ENCODE assay signal across 9 cellular contexts in the genomic region with DNA sequence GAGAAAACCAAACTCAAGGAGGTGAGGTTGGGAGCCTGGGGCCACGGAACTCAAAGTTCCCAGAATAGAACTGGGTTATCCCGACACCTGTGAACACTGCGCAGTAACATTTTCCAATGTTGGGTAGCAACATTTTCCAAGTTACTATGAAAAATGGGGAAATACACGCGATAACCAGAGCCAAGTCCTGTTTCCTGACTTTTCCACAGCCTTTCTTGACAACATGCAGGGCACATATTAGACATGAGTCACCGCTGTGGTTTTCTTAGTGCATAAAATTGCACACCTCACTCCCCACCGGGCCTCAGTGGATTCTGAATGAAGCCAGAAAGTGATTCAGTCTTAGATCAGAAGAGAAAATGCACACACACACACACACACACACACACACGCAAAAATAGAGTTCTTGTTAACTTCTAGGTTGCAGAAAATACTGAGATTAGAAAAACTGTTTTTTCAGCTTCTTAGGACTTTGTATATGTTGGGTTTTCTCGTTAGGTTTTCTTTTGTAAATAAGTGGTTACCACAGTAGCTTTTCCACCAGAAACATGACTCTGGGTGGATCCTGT.
A peak's percentile ranks its signal among the peaks of the same experiment; 100 is the strongest.
DNase-seq lines count a peak whose midpoint lies in the region; ATAC-seq and TF ChIP-seq lines count a peak whose summit lies in the region.
"Had no signal": no experiment of that assay in that cellular context is flagged by ENCODE, and none has a peak within 500 bp of the region (broad histone marks: within the 10 kb centered on the region; RNA-seq: fewer than 3 reads in every experiment).

No MANE protein-coding gene starts in this region.

- H3K4me1 ChIP-seq in heart right ventricle = peaks cover 0 to 30% (median 3%) of the 10 kb centered on the region in 9 donors

- peak; percentile 0 to 6 for DNase-seq in NOMO-1 (lab: John Stamatoyannopoulos, UW; ENCODE audit: unreplicated experiment in 2 of 2)
- DNase-seq in NOMO-1 treated with dmso at 0.1 percent for 144 hours (lab: John Stamatoyannopoulos, UW; ENCODE audit: unreplicated experiment) = no peak
- DNase-seq in activated T-cell treated with anti-CD3 and anti-CD28 coated beads, Interleukin-2, amount 50 U/mL, for 48 hours = peak; percentile 78 to 79
- peak in 1 of 2 donors; percentile 37 for DNase-seq in heart right ventricle
- DNase-seq in stimulated activated CD8-positive, alpha-beta memory T cell treated with anti-CD3 and anti-CD28 coated beads, Interleukin-15, amount 100 ng/mL, for 24 hours (ENCODE audit: low read depth) = peak; percentile 11
- no peak for DNase-seq in RPMI8226
- DNase-seq in NCI-H1417 treated with DMSO at 0.1 percent for 48 hours (lab: John Stamatoyannopoulos, UW) = no peak
- DNase-seq in SKM-1 treated with dmso at 0.1 percent for 144 hours (lab: John Stamatoyannopoulos, UW; ENCODE audit: unreplicated experiment) = no peak

- H3K27me3 ChIP-seq in heart right ventricle = peaks cover 0 to 15% (median 7%) of the 10 kb centered on the region in 7 donors

- H3K4me3 ChIP-seq in heart right ventricle = no peak overlapping the region

- no peaks in the 10 kb centered on the region for H3K36me3 ChIP-seq in heart right ventricle

- peak overlapping the region in 6 of 10 donors; percentile 13 to 58 (median 32) for H3K27ac ChIP-seq in heart right ventricle
- H3K27ac ChIP-seq: C4-2B had no signal

- intact Hi-C loops in heart right ventricle (cut with DNase I) = no loop called here

- 53 to 65% methylated on average over 9 of the region's 9 CpGs for WGBS in heart right ventricle, 2 donors

- H3K9me3 ChIP-seq in heart right ventricle = no peaks in the 10 kb centered on the region

- peak; percentile 65 to 82 (median 74) for ATAC-seq in heart right ventricle

- no peak for TF ChIP-seq CTCF in heart right ventricle (IDR thresholded peaks at IDR 0.05)

Comparison
In these comparisons a context has a peak if more than half of its experiments do, and no peak if none do; other contexts are left out.
1. DNase-seq: peak in NOMO-1 (2 of 2), activated T-cell treated with anti-CD3 and anti-CD28 coated beads, Interleukin-2, amount 50 U/mL, for 48 hours (2 of 2) and stimulated activated CD8-positive, alpha-beta memory T cell treated with anti-CD3 and anti-CD28 coated beads, Interleukin-15, amount 100 ng/mL, for 24 hours (single experiment); none in NOMO-1 treated with dmso at 0.1 percent for 144 hours (single experiment), RPMI8226 (single experiment), NCI-H1417 treated with DMSO at 0.1 percent for 48 hours (single experiment) and SKM-1 treated with dmso at 0.1 percent for 144 hours (single experiment).